ENCODE assay signal across 1 cellular context in the genomic region with DNA sequence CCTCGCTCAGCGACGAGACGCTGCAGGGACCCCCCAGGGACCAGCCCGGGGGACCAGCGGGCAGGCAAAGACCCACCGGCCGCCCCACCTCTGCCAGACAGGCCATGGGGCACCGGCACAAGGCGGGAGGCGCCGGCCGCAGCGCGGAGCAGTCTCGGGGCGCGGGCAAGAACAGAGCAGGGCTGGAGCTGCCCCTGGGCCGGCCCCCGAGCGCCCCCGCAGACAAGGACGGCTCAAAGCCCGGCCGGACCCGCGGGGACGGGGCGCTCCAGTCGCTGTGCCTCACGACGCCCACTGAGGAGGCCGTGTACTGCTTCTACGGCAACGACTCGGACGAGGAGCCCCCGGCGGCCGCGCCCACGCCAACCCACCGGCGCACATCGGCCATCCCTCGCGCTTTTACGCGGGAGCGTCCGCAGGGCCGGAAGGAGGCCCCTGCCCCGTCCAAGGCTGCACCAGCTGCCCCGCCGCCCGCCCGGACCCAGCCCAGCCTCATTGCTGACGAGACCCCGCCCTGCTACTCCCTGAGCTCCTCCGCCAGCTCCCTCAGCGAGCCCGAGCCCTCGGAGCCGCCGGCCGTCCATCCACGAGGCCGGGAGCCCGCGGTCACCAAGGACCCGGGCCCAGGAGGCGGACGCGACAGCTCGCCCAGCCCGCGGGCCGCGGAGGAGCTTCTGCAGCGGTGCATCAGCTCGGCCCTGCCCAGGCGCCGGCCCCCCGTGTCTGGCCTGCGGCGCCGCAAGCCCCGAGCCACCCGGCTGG.
TF ChIP-seq lines count a peak whose summit lies in the region.

No MANE protein-coding gene starts in this region.

TF ChIP-seq in HepG2, 621 proteins besides CTCF, POLR2A, EP300 and RAD21:
- TF ChIP-seq ZNF839 (CRISPR knock-in tag; IDR thresholded peaks at IDR 0.05; ENCODE audit: borderline replicate concordance), result no peak
- TF ChIP-seq CENPX (CRISPR knock-in tag; IDR thresholded peaks at IDR 0.05), result no peak
- 0 out of 2 replicates have a peak, but pooled peaks have one; percentile 5 for TF ChIP-seq RBFOX2 (IDR thresholded peaks at IDR 0.05; ENCODE audit: low read depth, low read length)
- TF ChIP-seq ZNF598 (CRISPR knock-in tag; IDR thresholded peaks at IDR 0.05; ENCODE audit: borderline replicate concordance), result no peak
